In genomic region chr10:59060852-59061251, GRCh38 we compare ENCODE assay signal across 15 cellular contexts.
DNase-seq lines count a peak whose midpoint lies in the region; ATAC-seq lines count a peak whose summit lies in the region.
"Had no signal": no experiment of that assay in that cellular context is flagged by ENCODE, and none has a peak within 500 bp of the region (broad histone marks: within the 10 kb centered on the region; RNA-seq: fewer than 3 reads in every experiment).

No MANE protein-coding gene starts in this region.

- peak; percentile 75 for ATAC-seq in GM18508 (IDR thresholded peaks at IDR 0.05; ENCODE audit: insufficient read depth, unreplicated experiment)
- peak; percentile 72 for ATAC-seq in GM19455 (IDR thresholded peaks at IDR 0.05; ENCODE audit: unreplicated experiment)
- ATAC-seq in HG02642 (IDR thresholded peaks at IDR 0.05; ENCODE audit: poor library complexity, unreplicated experiment) = peak; percentile 75
- ATAC-seq in HG03432 (IDR thresholded peaks at IDR 0.05; ENCODE audit: unreplicated experiment) = peak; percentile 76
- no peak for ATAC-seq in HG03139 (IDR thresholded peaks at IDR 0.05; ENCODE audit: unreplicated experiment)
- ATAC-seq: CD8-positive, alpha-beta T cell; Panc1 had no signal

- DNase-seq in kidney tubule cell (ENCODE audit: low spot score) (no peak), RKO (ENCODE audit: low spot score) (no peak)
- DNase-seq in stimulated activated CD8-positive, alpha-beta memory T cell treated with anti-CD3 and anti-CD28 coated beads, Interleukin-4, amount 100 ng/mL, for 48 hours = no peak
- DNase-seq: activated CD4-positive, alpha-beta T cell treated with anti-CD3 and anti-CD28 coated beads, Interleukin-2, amount 50 U/mL, for 4 hours; CD8-positive, alpha-beta T cell; kidney; NCI-H187 treated with DMSO at 0.1 percent for 48 hours; NCI-H748 treated with DMSO at 0.1 percent for 48 hours; retina had no signal
